ENCODE assay signal across 1 cellular context in the genomic region with DNA sequence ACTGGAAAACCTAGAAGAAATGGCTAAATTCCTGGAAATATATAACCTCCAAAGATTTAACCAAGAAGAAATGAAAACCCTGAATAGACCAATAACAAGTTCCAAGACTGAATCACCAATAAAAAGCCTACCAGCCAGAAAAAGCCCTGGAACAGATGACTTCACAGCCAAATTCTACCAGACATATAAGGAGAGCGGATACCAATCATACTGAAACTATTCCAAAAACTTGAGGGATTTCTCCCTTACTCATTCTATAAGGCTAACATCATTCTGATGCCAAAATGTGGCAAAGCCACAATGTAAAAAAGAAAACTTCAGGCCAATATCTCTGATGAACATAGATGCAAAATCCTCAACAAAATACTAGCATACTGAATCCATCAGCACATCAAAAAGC.
A peak's percentile ranks its signal among the peaks of the same experiment; 100 is the strongest.
TF ChIP-seq lines count a peak whose summit lies in the region.

No MANE protein-coding gene starts in this region.

TF ChIP-seq in SK-N-SH, 30 proteins besides CTCF, POLR2A, EP300 and RAD21 (continued from another document):
- TF ChIP-seq NFIC (IDR thresholded peaks at IDR 0.05; ENCODE audit: borderline replicate concordance), result 0 out of 2 replicates have a peak, but pooled peaks have one; percentile 29
TF ChIP-seq in SK-N-SH: peak in this region for 2; not testable (repeated sequence) for 28.
